8 cellular contexts compared by ENCODE assay signal in the genomic region with DNA sequence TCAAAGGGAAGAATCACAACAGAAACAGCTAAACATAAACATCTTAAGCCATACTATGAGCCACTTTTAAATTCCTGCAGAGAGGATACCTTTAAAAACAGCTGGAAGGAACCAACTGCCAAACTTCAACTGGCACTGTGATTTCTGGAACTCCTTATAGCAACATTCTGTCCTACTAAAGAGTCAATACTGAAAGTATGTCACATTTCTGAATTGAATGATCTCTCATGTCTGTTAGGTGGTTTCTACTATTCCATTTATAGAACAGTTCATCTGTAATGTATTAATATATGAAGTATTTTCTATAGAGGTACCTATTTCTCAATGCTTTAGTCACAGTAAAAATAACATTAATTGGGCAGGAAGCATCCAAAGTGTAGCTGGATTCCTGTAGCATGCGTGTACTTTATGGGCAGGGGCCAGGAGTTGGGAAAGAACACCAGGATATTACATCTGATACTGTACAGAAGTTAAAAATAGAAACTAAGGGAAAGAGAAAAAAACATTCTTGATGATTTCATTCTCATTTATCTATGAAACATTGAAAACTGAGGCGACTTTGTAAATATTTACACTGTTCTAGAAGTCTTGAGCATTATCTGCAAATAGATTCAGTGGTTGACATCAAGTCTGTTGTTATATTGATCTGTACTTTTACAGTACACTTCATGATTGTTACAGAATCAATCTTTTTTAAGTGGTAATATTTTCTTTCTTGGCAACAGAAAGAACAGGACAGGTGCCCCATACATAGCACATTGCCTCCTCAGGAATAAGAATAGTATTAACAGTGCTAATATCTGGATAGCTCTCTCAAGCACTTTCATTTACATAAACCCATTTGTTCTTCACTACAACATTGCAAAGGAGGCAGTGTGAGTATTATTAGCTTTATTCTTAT. TPM values are rescaled to one million over a fixed set of nuclear protein-coding genes. Genes with fewer than 3 reads are reported as not detected.
A peak's percentile ranks its signal among the peaks of the same experiment; 100 is the strongest.
DNase-seq lines count a peak whose midpoint lies in the region; TF ChIP-seq lines count a peak whose summit lies in the region.

No MANE protein-coding gene starts in this region.

- no peaks in the 10 kb centered on the region for H3K27me3 Mint-ChIP-seq in H9 (ENCODE audit: low read depth)

- H3K27ac ChIP-seq in H9 (ENCODE audit: insufficient read length, low read depth, low read length) = no peak overlapping the region

- no CpG with 5 or more reads among the region's 2 CpGs for WGBS in H9 (ENCODE audit: extremely low coverage, insufficient read length, low lambda C conversion rate)

- no peaks in the 10 kb centered on the region for H3K27me3 ChIP-seq in H9 (ENCODE audit: insufficient read depth, low read length)

- no peak overlapping the region for H2AK5ac ChIP-seq in H9 (ENCODE audit: insufficient read length, low read length)

- no peak overlapping the region for H3K18ac ChIP-seq in H9 (ENCODE audit: insufficient read length, low read depth, low read length)

- TF ChIP-seq CTCF in H9 (conservative IDR thresholded peaks at IDR 0.05) = no peak

- no peaks in the 10 kb centered on the region for H3K9me3 Mint-ChIP-seq in H9

- no peak overlapping the region for H2BK12ac ChIP-seq in H9 (ENCODE audit: insufficient read length, low read depth, low read length)

- H3K4me1 Mint-ChIP-seq in H9 = peaks cover 23 to 32% of the 10 kb centered on the region in 2 experiments

- peak overlapping the region in 1 of 2 experiments; percentile 12; a peak in 1 of 5 replicates for H3K4me3 Mint-ChIP-seq in H9

- peaks cover 9% of the 10 kb centered on the region; the same call in 1 of the 2 replicates for H3K79me2 ChIP-seq in H9 (ENCODE audit: insufficient read depth, low read length)

- no peak overlapping the region for H4K8ac ChIP-seq in H9 (replicated peaks; ENCODE audit: insufficient read length, low read depth, low read length)

- peak overlapping the region in 2 of 3 experiments; percentile 35 to 81; a peak in 4 of 7 replicates for H3K27ac Mint-ChIP-seq in H9

- peaks cover 20 to 39% (median 24%) of the 10 kb centered on the region in 3 experiments; a peak in 6 of 7 replicates for H3K36me3 Mint-ChIP-seq in H9 (ENCODE audit: insufficient read depth in 1 of 3, low read depth in 3 of 3)

- no peak overlapping the region; the same call in 1 of the 2 replicates for H3K4ac ChIP-seq in H9 (ENCODE audit: low read depth, low read length)

- no peak overlapping the region for H3K23ac ChIP-seq in H9 (ENCODE audit: insufficient read length, low read depth, low read length)

- peaks cover 8% of the 10 kb centered on the region for H3K23me2 ChIP-seq in H9 (ENCODE audit: insufficient read length, low read depth, low read length, poor library complexity, severe bottlenecking)

- H3K14ac ChIP-seq in H9 (ENCODE audit: insufficient read depth, low read length) = no peak overlapping the region

- H3K9ac ChIP-seq in H9 (ENCODE audit: extremely low read depth, insufficient read length, low read length) = no peak overlapping the region

- H2BK20ac ChIP-seq in H9 (ENCODE audit: low read depth, low read length, poor library complexity, severe bottlenecking) = no peak overlapping the region

- H3T11ph ChIP-seq in H9 (ENCODE audit: low read length) = no peak overlapping the region

- DNase-seq in H9 (no peak), NCI-H2029 (lab: John Stamatoyannopoulos, UW) (peak; percentile 17), fibroblast of peridontal ligament (ENCODE audit: extremely low read depth) (peak; percentile 98), smooth muscle cell of the brain vasculature (ENCODE audit: low read depth, low spot score) (peak; percentile 63), DMS 273 (lab: John Stamatoyannopoulos, UW; ENCODE audit: unreplicated experiment) (no peak), NCI-H1694 (lab: John Stamatoyannopoulos, UW) (no peak), SIG-M5 treated with dmso at 0.1 percent for 504 hours (lab: John Stamatoyannopoulos, UW; ENCODE audit: unreplicated experiment) (no peak)

- no peak overlapping the region for H4K5ac ChIP-seq in H9 (ENCODE audit: insufficient read length, low read depth, low read length)

- H2BK120ac ChIP-seq in H9 (ENCODE audit: low read depth, low read length, poor library complexity, severe bottlenecking) = no peak overlapping the region

- H3K79me1 ChIP-seq in H9 (ENCODE audit: insufficient read depth, low read depth, low read length, poor library complexity, severe bottlenecking) = no peaks in the 10 kb centered on the region

- H3K56ac ChIP-seq in H9 (ENCODE audit: insufficient read length, low read depth, low read length) = no peak overlapping the region

- H2BK5ac ChIP-seq in H9 (ENCODE audit: insufficient read length, low read length) = no peak overlapping the region

- peak overlapping the region; percentile 16; the same call in 1 of the 2 replicates for H3K4me3 ChIP-seq in GM08714 (ENCODE audit: low read length)

- no peak overlapping the region for H4K91ac ChIP-seq in H9 (ENCODE audit: insufficient read length, low read depth, low read length)

- no peak overlapping the region for H2BK15ac ChIP-seq in H9 (ENCODE audit: low read depth, low read length)

- no peak overlapping the region for H3K4me2 ChIP-seq in H9 (ENCODE audit: insufficient read depth, insufficient read length, low read length)

- no peaks in the 10 kb centered on the region for H3K9me3 ChIP-seq in H9 (ENCODE audit: control insufficient read depth, low read depth, low read length)

- H4K20me1 ChIP-seq in H9 (ENCODE audit: control insufficient read depth, insufficient read depth, insufficient read length) = no peaks in the 10 kb centered on the region

- H2AFZ ChIP-seq in H9 (ENCODE audit: low read length) = no peak overlapping the region

- H3K4me1 ChIP-seq in H9 (ENCODE audit: insufficient read depth, low read length) = no peaks in the 10 kb centered on the region; the same call in 1 of the 2 replicates

RNA-seq across cellular contexts. Expression of a gene that starts 6.1 kb away (rescaled TPM):
- 71.9 and 75.2 TPM in 2 replicates for total RNA-seq in H9 (2021)

Comparison
In these comparisons a context has a peak if more than half of its experiments do, and no peak if none do; other contexts are left out.
1. DNase-seq: peak in NCI-H2029 (single experiment), fibroblast of peridontal ligament (single experiment) and smooth muscle cell of the brain vasculature (single experiment); none in H9 (single experiment), DMS 273 (single experiment), NCI-H1694 (single experiment) and SIG-M5 treated with dmso at 0.1 percent for 504 hours (single experiment).